In genomic region chr7:42831051-42831952, GRCh38 we compare ENCODE assay signal across 9 cellular contexts.
DNase-seq lines count a peak whose midpoint lies in the region; ATAC-seq, FAIRE-seq and TF ChIP-seq lines count a peak whose summit lies in the region.
"Had no signal": no experiment of that assay in that cellular context is flagged by ENCODE, and none has a peak within 500 bp of the region (broad histone marks: within the 10 kb centered on the region; RNA-seq: fewer than 3 reads in every experiment).

No MANE protein-coding gene starts in this region.

- WGBS in ovary, 3 donors, result 14 to 19% (median 16%) methylated on average over 7 of the region's 7 CpGs

- TF ChIP-seq POLR2A in ovary (IDR thresholded peaks at IDR 0.05) (no peak), GM18505 (IDR thresholded peaks at IDR 0.05; ENCODE audit: borderline replicate concordance, extremely low read depth, insufficient read depth, insufficient read length) (no peak)

- H3K9me3 ChIP-seq in RWPE2 (ENCODE audit: severe bottlenecking) (no peaks in the 10 kb centered on the region), ovary (no peaks in the 10 kb centered on the region)
- H3K9me3 ChIP-seq in CD8-positive, alpha-beta memory T cell (ENCODE audit: low read length), result no peaks in the 10 kb centered on the region
- H3K9me3 ChIP-seq: SJCRH30 had no signal

- H3K27ac ChIP-seq in RWPE2 (ENCODE audit: poor library complexity, severe bottlenecking) (no peak overlapping the region), ovary (no peak overlapping the region)
- no peak overlapping the region for H3K27ac ChIP-seq in CD8-positive, alpha-beta memory T cell (ENCODE audit: low read depth, low read length)
- H3K27ac ChIP-seq: SJCRH30 had no signal

- no peaks in the 10 kb centered on the region for H3K4me1 Mint-ChIP-seq in CD8-positive, alpha-beta memory T cell

- FAIRE-seq in GM19239 (lab: Jason Lieb, UNC), result no peak

- H3K36me3 ChIP-seq in RWPE2 (ENCODE audit: low read depth) (no peaks in the 10 kb centered on the region), ovary (no peaks in the 10 kb centered on the region)
- H3K36me3 ChIP-seq in CD8-positive, alpha-beta memory T cell (ENCODE audit: insufficient read depth, low read length), result no peaks in the 10 kb centered on the region
- H3K36me3 ChIP-seq: SJCRH30 had no signal

- no peaks in the 10 kb centered on the region for H3K36me3 Mint-ChIP-seq in CD8-positive, alpha-beta memory T cell

- H3K9me3 Mint-ChIP-seq in CD8-positive, alpha-beta memory T cell, result no peaks in the 10 kb centered on the region

- CTCF ChIA-PET in CD8-positive, alpha-beta memory T cell (lab: Charles Lee), result no interaction called here

- intact Hi-C loops in ovary (cut with DNase I), result loop anchor here in 1 of 4 donors (10.0 kb wide), 1 partner anchor 857 kb away; no protein-coding TSS in a partner anchor

- 0 out of 2 replicates have a peak, but pooled peaks have one; percentile 31 for TF ChIP-seq CTCF in GM12875 (IDR thresholded peaks at IDR 0.05; ENCODE audit: borderline replicate concordance, insufficient read depth, low read depth, low read length)
- peak; percentile 83 for TF ChIP-seq CTCF in RWPE2 (IDR thresholded peaks at IDR 0.05; ENCODE audit: poor library complexity, severe bottlenecking)
- peak; percentile 83 for TF ChIP-seq CTCF in foreskin fibroblast (IDR thresholded peaks at IDR 0.05; ENCODE audit: low read depth, low read length)
- peak in 2 of 3 donors; percentile 30 to 63 for TF ChIP-seq CTCF in ovary (IDR thresholded peaks at IDR 0.05)

- POLR2A ChIA-PET in CD8-positive, alpha-beta memory T cell (lab: Charles Lee), result no interaction called here

- DNase-seq in RWPE2 (ENCODE audit: low spot score) (no peak), foreskin fibroblast (peak; percentile 22 to 72), ovary (peak; percentile 33 to 64 (median 54)), GM19239 (ENCODE audit: insufficient read length, low spot score) (no peak)
- no peak for DNase-seq in NK-92 treated with Interleukin-12 subunit alpha and Interleukin-12 subunit beta, amount 100 ng/mL, for 24 hours (lab: John Stamatoyannopoulos, UW)
- no peak for DNase-seq in CD8-positive, alpha-beta memory T cell

- no peaks in the 10 kb centered on the region for H3K27me3 ChIP-seq in RWPE2 (ENCODE audit: insufficient read depth, poor library complexity, severe bottlenecking)
- no peaks in the 10 kb centered on the region for H3K27me3 ChIP-seq in ovary
- H3K27me3 ChIP-seq in CD8-positive, alpha-beta memory T cell (ENCODE audit: insufficient read depth, low read length, poor library complexity, severe bottlenecking), result no peaks in the 10 kb centered on the region

- no peak overlapping the region for H3K27ac Mint-ChIP-seq in CD8-positive, alpha-beta memory T cell

- peaks cover 9 to 32% of the 10 kb centered on the region in 2 donors for H3K27me3 Mint-ChIP-seq in CD8-positive, alpha-beta memory T cell

- H3K4me3 ChIP-seq in GM12875 (ENCODE audit: low read depth, low read length), result no peak overlapping the region
- no peak overlapping the region for H3K4me3 ChIP-seq in RWPE2 (ENCODE audit: severe bottlenecking)
- no peak overlapping the region for H3K4me3 ChIP-seq in foreskin fibroblast (ENCODE audit: low read depth in 1 of 2, low read length in 2 of 2)
- peak overlapping the region; percentile 12 for H3K4me3 ChIP-seq in ovary
- no peak overlapping the region for H3K4me3 ChIP-seq in CD8-positive, alpha-beta memory T cell (ENCODE audit: low read length)
- H3K4me3 ChIP-seq: SJCRH30 had no signal

- no peak overlapping the region for H3K4me3 Mint-ChIP-seq in CD8-positive, alpha-beta memory T cell

- ATAC-seq in RWPE2 (ENCODE audit: low read depth), result peak; percentile 82
- ATAC-seq in GM18505 (IDR thresholded peaks at IDR 0.05; ENCODE audit: unreplicated experiment), result no peak

- H3K4me1 ChIP-seq in RWPE2 (ENCODE audit: insufficient read depth, poor library complexity, severe bottlenecking), result no peaks in the 10 kb centered on the region
- peaks cover 7% of the 10 kb centered on the region for H3K4me1 ChIP-seq in ovary (ENCODE audit: insufficient read depth)
- no peaks in the 10 kb centered on the region for H3K4me1 ChIP-seq in CD8-positive, alpha-beta memory T cell (ENCODE audit: insufficient read depth, low read length)
- H3K4me1 ChIP-seq: SJCRH30 had no signal

- TF ChIP-seq EP300 in ovary (IDR thresholded peaks at IDR 0.05), result no peak

Comparison
In these comparisons a context has a peak if more than half of its experiments do, and no peak if none do; other contexts are left out.
1. CTCF ChIP-seq: peak in every context shown above with its lines; median percentile 83 in RWPE2; 83 in foreskin fibroblast; 46 in ovary; 31 in GM12875.
2. DNase-seq: peak in foreskin fibroblast (2 of 2) and ovary (5 of 5); none in RWPE2 (single experiment), NK-92 treated with Interleukin-12 subunit alpha and Interleukin-12 subunit beta, amount 100 ng/mL, for 24 hours (single experiment), GM19239 (single experiment) and CD8-positive, alpha-beta memory T cell (0 of 5).